Comparison of ENCODE assay signal across 28 cellular contexts in genomic region chr2:179441551-179441950, GRCh38.
"Had no signal": no experiment of that assay in that cellular context is flagged by ENCODE, and none has a peak within 500 bp of the region (broad histone marks: within the 10 kb centered on the region; RNA-seq: fewer than 3 reads in every experiment).

No MANE protein-coding gene starts in this region.

- DNase-seq: activated CD4-positive, alpha-beta T cell treated with anti-CD3 and anti-CD28 coated beads for 36 hours; activated CD4-positive, alpha-beta T cell treated with anti-CD3 and anti-CD28 coated beads, Interleukin-2, amount 10 ng/mL, durations not matched to agents 7 days and 5 days; activated CD4-positive, alpha-beta T cell treated with anti-CD3 and anti-CD28 coated beads, Interleukin-2, amount 50 U/mL, for 48 hours; activated CD8-positive, alpha-beta T cell treated with anti-CD3 and anti-CD28 coated beads, Interleukin-2, amount 10 ng/mL, durations not matched to agents 7 days and 5 days; activated gamma-delta T cell; activated naive CD4-positive, alpha-beta T cell treated with Interleukin-2 at 50 U/mL for 16 hours; activated naive CD8-positive, alpha-beta T cell treated with anti-CD3 and anti-CD28 coated beads, Interleukin-2, amount 10 ng/mL, durations not matched to agents 7 days and 5 days; activated T-cell treated with anti-CD3 and anti-CD28 coated beads, Interleukin-2, amount 50 U/mL, for 24 hours; amygdala; NCI-H1092 treated with DMSO at 0.1 percent for 48 hours; NCI-H1417 treated with DMSO at 0.1 percent for 48 hours; NCI-H1694; NCI-H1930; NCI-H2081 treated with DMSO at 0.1 percent for 48 hours; NCI-H226; NCI-H524 treated with DMSO at 0.1 percent for 48 hours; Peyer's patch; RPMI8226; SHP77 treated with DMSO at 0.1 percent for 48 hours; SK-N-SH had no signal

- ATAC-seq: activated CD4-positive, alpha-beta T cell treated with anti-CD3 and anti-CD28 coated beads for 36 hours; activated CD4-positive, CD25-positive, alpha-beta regulatory T cell treated with anti-CD3 and anti-CD28 coated beads, Interleukin-2, amount 50 U/mL, for 24 hours; activated CD8-positive, alpha-beta T cell treated with anti-CD3 and anti-CD28 coated beads, Interleukin-2, amount 10 ng/mL, durations not matched to agents 7 days and 5 days had no signal

- H3K36me3 Mint-ChIP-seq: activated naive CD4-positive, alpha-beta T cell treated with anti-CD3 and anti-CD28 coated beads, Interleukin-2, amount 50 U/mL, for 24 hours; activated naive CD8-positive, alpha-beta T cell treated with anti-CD3 and anti-CD28 coated beads, Interleukin-2, amount 10 ng/mL, durations not matched to agents 7 days and 5 days had no signal

- H3K9me3 Mint-ChIP-seq: activated CD4-positive, alpha-beta T cell treated with anti-CD3 and anti-CD28 coated beads, Interleukin-2, amount 10 ng/mL, durations not matched to agents 7 days and 5 days; activated naive CD4-positive, alpha-beta T cell treated with anti-CD3 and anti-CD28 coated beads, Interleukin-2, amount 50 U/mL, for 24 hours; activated naive CD8-positive, alpha-beta T cell treated with anti-CD3 and anti-CD28 coated beads, Interleukin-2, amount 10 ng/mL, durations not matched to agents 7 days and 5 days; activated T-cell treated with anti-CD3 and anti-CD28 coated beads, Interleukin-2, amount 50 U/mL, for 24 hours; activated T-helper 2 cell treated with anti-CD3 and anti-CD28 coated beads, Interferon-gamma antibody, Interleukin-2, Interleukin-4, amounts not matched to agents 10 μg/mL and 5 μg/mL and 100 μg/mL, durations not matched to agents 14 hours and 24 hours and 36 hours; central memory CD8-positive, alpha-beta T cell; T-helper 1 cell treated with Interleukin-12 subunit alpha and Interleukin-12 subunit beta and Interleukin-4 antibody, amounts not matched to agents 30 μg/mL and 1 μg/mL, for 36 hours had no signal

- H3K4me3 Mint-ChIP-seq: activated CD4-positive, alpha-beta T cell treated with anti-CD3 and anti-CD28 coated beads for 36 hours; activated CD4-positive, alpha-beta T cell treated with anti-CD3 and anti-CD28 coated beads, Interleukin-2, amount 10 ng/mL, durations not matched to agents 7 days and 5 days; activated CD8-positive, alpha-beta T cell treated with anti-CD3 and anti-CD28 coated beads, Interleukin-2, amount 10 ng/mL, durations not matched to agents 7 days and 5 days; activated naive CD4-positive, alpha-beta T cell treated with anti-CD3 and anti-CD28 coated beads, Interleukin-2, amount 50 U/mL, for 24 hours; activated naive CD8-positive, alpha-beta T cell treated with anti-CD3 and anti-CD28 coated beads, Interleukin-2, amount 10 ng/mL, durations not matched to agents 7 days and 5 days; activated T-cell treated with anti-CD3 and anti-CD28 coated beads, Interleukin-2, amount 50 U/mL, for 24 hours; central memory CD8-positive, alpha-beta T cell; T-helper 1 cell treated with Interleukin-12 subunit alpha and Interleukin-12 subunit beta and Interleukin-4 antibody, amounts not matched to agents 30 μg/mL and 1 μg/mL, for 36 hours had no signal

- H3K36me3 ChIP-seq: ascending aorta, cardiac muscle cell, Peyer's patch, SJSA1 had no signal

- H3K9ac ChIP-seq: SK-N-SH had no signal

- H3K4me1 ChIP-seq: ascending aorta, Peyer's patch, SJSA1 had no signal

- H3K4me1 Mint-ChIP-seq: activated CD4-positive, alpha-beta T cell treated with anti-CD3 and anti-CD28 coated beads for 36 hours; activated CD4-positive, alpha-beta T cell treated with anti-CD3 and anti-CD28 coated beads, Interleukin-2, amount 10 ng/mL, durations not matched to agents 7 days and 5 days; activated naive CD4-positive, alpha-beta T cell treated with anti-CD3 and anti-CD28 coated beads, Interleukin-2, amount 50 U/mL, for 24 hours; activated naive CD8-positive, alpha-beta T cell treated with anti-CD3 and anti-CD28 coated beads, Interleukin-2, amount 10 ng/mL, durations not matched to agents 7 days and 5 days; central memory CD8-positive, alpha-beta T cell had no signal

- H3K27me3 ChIP-seq: ascending aorta, cardiac muscle cell, Peyer's patch, SJSA1 had no signal

- H3K27ac Mint-ChIP-seq: activated CD4-positive, alpha-beta T cell treated with anti-CD3 and anti-CD28 coated beads for 36 hours; activated CD4-positive, alpha-beta T cell treated with anti-CD3 and anti-CD28 coated beads, Interleukin-2, amount 10 ng/mL, durations not matched to agents 7 days and 5 days; activated CD8-positive, alpha-beta T cell treated with anti-CD3 and anti-CD28 coated beads, Interleukin-2, amount 10 ng/mL, durations not matched to agents 7 days and 5 days; activated naive CD4-positive, alpha-beta T cell treated with anti-CD3 and anti-CD28 coated beads, Interleukin-2, amount 50 U/mL, for 24 hours; activated naive CD8-positive, alpha-beta T cell treated with anti-CD3 and anti-CD28 coated beads, Interleukin-2, amount 10 ng/mL, durations not matched to agents 7 days and 5 days; activated T-cell treated with anti-CD3 and anti-CD28 coated beads, Interleukin-2, amount 50 U/mL, for 24 hours; activated T-helper 2 cell treated with anti-CD3 and anti-CD28 coated beads, Interferon-gamma antibody, Interleukin-2, Interleukin-4, amounts not matched to agents 10 μg/mL and 5 μg/mL and 100 μg/mL, durations not matched to agents 14 hours and 24 hours and 36 hours; T-helper 1 cell treated with Interleukin-12 subunit alpha and Interleukin-12 subunit beta and Interleukin-4 antibody, amounts not matched to agents 30 μg/mL and 1 μg/mL, for 36 hours had no signal

- H3K27ac ChIP-seq: ascending aorta, cardiac muscle cell, Peyer's patch, SJSA1 had no signal

- H3K4me3 ChIP-seq: ascending aorta, cardiac muscle cell, Peyer's patch, SJSA1 had no signal

- H3K27me3 Mint-ChIP-seq: central memory CD8-positive, alpha-beta T cell had no signal

- H3K9me3 ChIP-seq: ascending aorta, Peyer's patch, SJSA1, SK-N-SH had no signal
